8 cellular contexts compared by ENCODE assay signal in genomic region chr12:47963340-47964040, GRCh38. TPM values are rescaled to one million over a fixed set of nuclear protein-coding genes. Genes with fewer than 3 reads are reported as not detected.
DNase-seq lines count a peak whose midpoint lies in the region; ATAC-seq, FAIRE-seq and TF ChIP-seq lines count a peak whose summit lies in the region.

TMEM106C (plus strand) TSS chr12:47963596; CDS start chr12:47964237, 641 bp downstream.

- no peak within 1 kb of the TSS for H3K27ac ChIP-seq in keratinocyte (ENCODE audit: control insufficient read depth, insufficient read depth, low read length)

- peak within 1 kb of the TSS; percentile 83 to 96 (median 90) for H3K4me3 ChIP-seq in keratinocyte (ENCODE audit: control insufficient read depth in 2 of 3, extremely low read depth in 1 of 3, insufficient read depth in 2 of 3, low read depth in 1 of 3, low read length in 3 of 3)

- no peaks in the 10 kb centered on the region for H3K9me3 ChIP-seq in keratinocyte (ENCODE audit: control insufficient read depth, low read depth, low read length)

- H3K4me1 ChIP-seq in keratinocyte (ENCODE audit: control insufficient read depth, extremely low read depth, insufficient read depth, low read length) = peaks cover 17% of the 10 kb centered on the region

- DNase-seq in AML-193 (lab: John Stamatoyannopoulos, UW) = peak; percentile 81 to 86
- peak; percentile 32 for DNase-seq in NCI-H345 treated with DMSO at 0.1 percent for 48 hours (lab: John Stamatoyannopoulos, UW; ENCODE audit: unreplicated experiment)
- peak; percentile 22 to 58 for DNase-seq in cerebellar nuclear complex (lab: John Stamatoyannopoulos, UW)
- DNase-seq in keratinocyte (ENCODE audit: low read depth, low spot score) = no peak
- peak; percentile 81 to 88 for DNase-seq in stimulated activated CD4-positive, alpha-beta T cell treated with anti-CD3 and anti-CD28 coated beads, Interleukin-15, amount 100 ng/mL, for 1 hour (ENCODE audit: low read depth in 1 of 2, low spot score in 1 of 2)

- no peaks in the 10 kb centered on the region for H4K20me1 ChIP-seq in keratinocyte (ENCODE audit: control insufficient read depth, extremely low read depth, insufficient read depth, low read length)

- peak within 1 kb of the TSS; percentile 98 for H3K4me2 ChIP-seq in keratinocyte (ENCODE audit: control insufficient read depth, extremely low read depth, insufficient read depth, low read depth, low read length)

- peak within 1 kb of the TSS; percentile 76 for H3K9ac ChIP-seq in keratinocyte (ENCODE audit: control insufficient read depth, extremely low read depth, insufficient read depth, low read length)

- H3K36me3 ChIP-seq in keratinocyte (ENCODE audit: control insufficient read depth in 2 of 2, extremely low read depth in 1 of 2, insufficient read depth in 2 of 2, low read length in 2 of 2) = peaks cover 9 to 25% of the 10 kb centered on the region in 2 experiments

- FAIRE-seq in keratinocyte (lab: Jason Lieb, UNC) = no peak

- dilution Hi-C loops in keratinocyte (cut with MboI; ENCODE audit: extremely low pct_ligation_motif_present, low sequenced_read_pairs) = no loop called here

- H3K27me3 ChIP-seq in keratinocyte (ENCODE audit: control insufficient read depth, extremely low read depth, insufficient read depth, low read length) = no peaks in the 10 kb centered on the region

- H3K9me1 ChIP-seq in keratinocyte (ENCODE audit: control insufficient read depth, extremely low read depth, insufficient read depth, low read length) = no peaks in the 10 kb centered on the region

- peak; percentile 92 for ATAC-seq in GM19025 (IDR thresholded peaks at IDR 0.05; ENCODE audit: low read depth, unreplicated experiment)
- peak; percentile 93 for ATAC-seq in HG03342 (IDR thresholded peaks at IDR 0.05; ENCODE audit: unreplicated experiment)
- peak; percentile 92 to 97 for ATAC-seq in activated CD4-positive, CD25-positive, alpha-beta regulatory T cell treated with anti-CD3 and anti-CD28 coated beads, Interleukin-2, amount 50 U/mL, for 24 hours

- H3K79me2 ChIP-seq in keratinocyte (ENCODE audit: control insufficient read depth, insufficient read depth, low read length) = peaks cover 2% of the 10 kb centered on the region

- peak within 1 kb of the TSS; percentile 99 for H2AFZ ChIP-seq in keratinocyte (ENCODE audit: control insufficient read depth, low read length)

- peak; percentile 81 to 100 (median 90) for TF ChIP-seq CTCF in keratinocyte (optimal IDR thresholded peaks at IDR 0.05 in 1 of 3, IDR thresholded peaks at IDR 0.05 in 1 of 3, conservative IDR thresholded peaks at IDR 0.05 in 1 of 3; ENCODE audit: extremely low read depth in 1 of 3, insufficient read depth in 2 of 3, low read length in 3 of 3)

RNA-seq across cellular contexts. Expression of gene TMEM106C, which starts in this region (rescaled TPM):
- polyA plus RNA-seq in keratinocyte = 123 to 134 TPM (median 126 TPM) in 3 replicates
- polyA plus RNA-seq in keratinocyte (2011; ENCODE audit: low read depth) = 39.0 TPM
- 86.1 and 122 TPM in 2 replicates for polyA plus RNA-seq in keratinocyte (2011; cell fraction: cytosol; rRNA removed)
- 53.1 and 56.5 TPM in 2 replicates for polyA plus RNA-seq in keratinocyte (2011; cell fraction: nucleus; rRNA removed)
- 60.1 and 82.3 TPM in 2 replicates for polyA plus RNA-seq in keratinocyte (2012; ENCODE audit: low replicate concordance)
- 126 to 160 TPM (median 136 TPM) in 3 replicates for polyA minus RNA-seq in keratinocyte
- polyA minus RNA-seq in keratinocyte (2011; cell fraction: cytosol; rRNA and poly(A)+ RNA removed) = 49.3 TPM
- 16.1 and 23.8 TPM in 2 replicates for polyA minus RNA-seq in keratinocyte (2011; cell fraction: nucleus; rRNA and poly(A)+ RNA removed)
